Comparison of ENCODE assay signal across 8 cellular contexts in the genomic region with DNA sequence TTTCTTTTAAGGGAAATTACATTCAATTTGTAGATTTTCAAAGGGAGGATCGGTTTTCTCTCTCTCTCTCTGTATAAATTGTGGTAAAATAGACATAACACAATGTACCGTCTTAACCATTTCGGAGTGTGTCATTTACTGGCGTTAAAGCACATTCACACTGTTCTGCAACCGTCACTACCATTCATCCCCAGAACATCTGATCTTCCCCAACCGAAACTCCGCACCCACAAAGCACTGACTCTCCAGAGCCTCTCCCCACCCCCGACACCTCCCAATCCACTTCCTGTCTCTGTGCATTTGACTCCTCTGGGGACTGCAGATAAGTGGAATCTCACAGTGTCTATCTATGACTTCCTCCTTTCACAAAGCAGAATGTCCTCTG. TPM values are rescaled to one million over a fixed set of nuclear protein-coding genes. Genes with fewer than 3 reads are reported as not detected.
A peak's percentile ranks its signal among the peaks of the same experiment; 100 is the strongest.
DNase-seq lines count a peak whose midpoint lies in the region; ATAC-seq, FAIRE-seq and TF ChIP-seq lines count a peak whose summit lies in the region.

No MANE protein-coding gene starts in this region.

- no peak for TF ChIP-seq CTCF in transverse colon (IDR thresholded peaks at IDR 0.05)

- H3K9me3 ChIP-seq in transverse colon = no peaks in the 10 kb centered on the region

- intact Hi-C loops in transverse colon (cut with DNase I; ENCODE audit: low total_unique reads) = no loop called here

- FAIRE-seq in H54 (lab: Jason Lieb, UNC) = no peak

- H3K36me3 ChIP-seq in transverse colon = no peaks in the 10 kb centered on the region

- peaks cover 0 to 23% (median 3%) of the 10 kb centered on the region in 4 donors for H3K4me1 ChIP-seq in transverse colon

- peak; percentile 33 for TF ChIP-seq EP300 in transverse colon (IDR thresholded peaks at IDR 0.05; ENCODE audit: low read depth)

- TF ChIP-seq POLR2A in transverse colon (IDR thresholded peaks at IDR 0.05) (no peak), H54 (IDR thresholded peaks at IDR 0.05; ENCODE audit: low read depth, low read length) (no peak)

- H3K4me3 ChIP-seq in transverse colon = no peak overlapping the region

- H3K27me3 ChIP-seq in transverse colon = no peaks in the 10 kb centered on the region

- H3K27ac ChIP-seq in transverse colon = peak overlapping the region in 3 of 4 donors; percentile 42 to 71 (median 65)

- in situ Hi-C loops in transverse colon (cut with MboI; ENCODE audit: low pct_ligation_motif_present in 1 of 4, low pct_unique_long_range_greater_than_20kb in 1 of 4, low sequenced_read_pairs in 3 of 4) = no loop called here

- no peak for ATAC-seq in GM18870 (IDR thresholded peaks at IDR 0.05; ENCODE audit: unreplicated experiment)

- DNase-seq in activated effector memory CD4-positive, alpha-beta T cell treated with anti-CD3 and anti-CD28 coated beads, Interleukin-2, amount 50 U/mL, for 16 hours = peak; percentile 75
- no peak for DNase-seq in activated effector memory CD4-positive, alpha-beta T cell treated with Interleukin-2 at 50 U/mL for 16 hours
- DNase-seq in activated CD8-positive, alpha-beta memory T cell treated with anti-CD3 and anti-CD28 coated beads, Interleukin-2, amount 50 U/mL, for 48 hours = peak; percentile 81
- DNase-seq in left kidney (ENCODE audit: low read depth, low spot score) (peak; percentile 34), transverse colon (peak; percentile 54), D341Med (ENCODE audit: low spot score) (no peak), H54 (ENCODE audit: insufficient read length, low spot score) (no peak)

- WGBS in transverse colon (ENCODE audit: low coverage in 1 of 2), 2 donors = 54 to 83% methylated on average over 1 to 8 of the region's 8 CpGs

RNA-seq across cellular contexts. Expression of a gene that starts 15.9 kb away (rescaled TPM):
- total RNA-seq in transverse colon = 100 to 1,000 TPM; 146 to 981 (median 258) TPM

Comparison
In these comparisons a context has a peak if more than half of its experiments do, and no peak if none do; other contexts are left out.
1. DNase-seq: peak in activated effector memory CD4-positive, alpha-beta T cell treated with anti-CD3 and anti-CD28 coated beads, Interleukin-2, amount 50 U/mL, for 16 hours (single experiment), activated CD8-positive, alpha-beta memory T cell treated with anti-CD3 and anti-CD28 coated beads, Interleukin-2, amount 50 U/mL, for 48 hours (single experiment), left kidney (single experiment) and transverse colon (single experiment); none in activated effector memory CD4-positive, alpha-beta T cell treated with Interleukin-2 at 50 U/mL for 16 hours (single experiment), D341Med (single experiment) and H54 (single experiment).